ENCODE assay signal across 27 cellular contexts in the genomic region with DNA sequence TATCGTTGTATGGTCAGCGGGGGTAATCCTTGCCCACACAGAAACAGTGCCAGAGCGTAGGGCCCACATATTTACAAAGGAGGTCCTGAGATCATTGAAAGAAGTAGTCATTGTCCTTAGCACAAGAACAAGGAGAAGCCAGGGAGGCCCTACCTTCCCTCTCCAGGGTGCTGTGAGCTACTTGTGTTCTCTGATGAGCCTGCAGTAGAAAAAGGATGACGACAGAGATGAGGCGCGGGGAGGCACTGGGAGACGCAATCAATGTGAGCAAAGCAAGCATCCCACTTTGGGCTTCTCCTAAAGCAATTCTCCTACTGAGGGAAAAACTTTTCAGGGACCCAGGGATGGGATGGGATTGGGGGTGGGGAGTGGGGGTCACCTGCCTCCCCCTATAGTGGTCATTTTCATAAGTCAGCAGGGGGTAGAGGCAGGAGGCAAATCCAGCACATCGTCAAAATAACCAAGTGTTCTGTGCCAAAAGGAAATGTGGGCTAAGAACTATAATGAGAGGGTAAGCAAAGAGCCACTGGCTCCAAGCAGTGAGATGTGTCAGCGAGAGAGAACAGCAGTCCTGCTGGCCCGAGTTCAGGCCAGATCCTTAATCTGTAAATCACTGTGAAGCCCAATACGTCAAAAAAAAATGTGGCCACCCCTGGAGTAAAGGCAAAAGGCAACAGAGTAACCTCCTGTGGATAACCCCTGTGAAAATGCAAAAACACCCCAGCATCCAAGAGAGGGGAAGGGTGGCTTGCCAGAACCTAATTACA.
"Had no signal": no experiment of that assay in that cellular context is flagged by ENCODE, and none has a peak within 500 bp of the region (broad histone marks: within the 10 kb centered on the region; RNA-seq: fewer than 3 reads in every experiment).

No MANE protein-coding gene starts in this region.

- H3K4me3 ChIP-seq: body of pancreas, esophagus squamous epithelium, left ventricle myocardium inferior, lung, ovary, sigmoid colon, stomach, tibial artery, upper lobe of right lung had no signal

- H3K9me3 ChIP-seq: body of pancreas, esophagus squamous epithelium, left ventricle myocardium inferior, ovary, sigmoid colon, stomach, tibial artery, upper lobe of right lung had no signal

- H3K4me1 ChIP-seq: body of pancreas, esophagus squamous epithelium, left ventricle myocardium inferior, stomach, tibial artery, upper lobe of right lung had no signal

- DNase-seq: activated CD4-positive, alpha-beta T cell treated with anti-CD3 and anti-CD28 coated beads for 36 hours; activated CD4-positive, CD25-positive, alpha-beta regulatory T cell; activated CD8-positive, alpha-beta memory T cell treated with anti-CD3 and anti-CD28 coated beads, Interleukin-2, amount 10 ng/mL, durations not matched to agents 7 days and 5 days; activated CD8-positive, alpha-beta T cell treated with anti-CD3 and anti-CD28 coated beads, Interleukin-2, amount 10 ng/mL, durations not matched to agents 7 days and 5 days; activated effector memory CD4-positive, alpha-beta T cell treated with Interleukin-2 at 50 U/mL for 16 hours; activated naive CD4-positive, alpha-beta T cell treated with Interleukin-2 at 50 U/mL for 16 hours; activated T-cell treated with anti-CD3 and anti-CD28 coated beads for 4 hours; activated T-cell treated with anti-CD3 and anti-CD28 coated beads, Interleukin-2, amount 50 U/mL, for 72 hours; anterior cingulate cortex; body of pancreas; dermis blood vessel endothelial cell; effector CD4-positive, alpha-beta T cell; esophagus squamous epithelium; left ventricle myocardium inferior; mesendoderm; natural killer cell; ovary; sigmoid colon; small intestine; stimulated activated CD4-positive, alpha-beta T cell treated with anti-CD3 and anti-CD28 coated beads, Interleukin-1b, Interleukin-23, amount 100 ng/mL, for 48 hours; stimulated activated CD4-positive, alpha-beta T cell treated with anti-CD3 and anti-CD28 coated beads, Interleukin-4, amount 100 ng/mL, for 4 hours; stimulated activated naive B cell treated with anti-CD40 and anti-IgM and Interleukin-4, amounts not matched to agents 10 μg/mL and 1 μg/mL and 100 μg/mL, for 72 hours; stomach; tibial artery; upper lobe of right lung had no signal

- H3K27me3 ChIP-seq: body of pancreas, esophagus squamous epithelium, ovary, sigmoid colon, stomach, tibial artery, upper lobe of right lung had no signal

- H3K27ac ChIP-seq: body of pancreas, epithelial cell of prostate, esophagus squamous epithelium, left ventricle myocardium inferior, ovary, sigmoid colon, stomach, tibial artery, upper lobe of right lung had no signal

- H3K36me3 ChIP-seq: esophagus squamous epithelium, left ventricle myocardium inferior, ovary, sigmoid colon, stomach, tibial artery, upper lobe of right lung had no signal
